ENCODE assay signal across 8 cellular contexts in the genomic region with DNA sequence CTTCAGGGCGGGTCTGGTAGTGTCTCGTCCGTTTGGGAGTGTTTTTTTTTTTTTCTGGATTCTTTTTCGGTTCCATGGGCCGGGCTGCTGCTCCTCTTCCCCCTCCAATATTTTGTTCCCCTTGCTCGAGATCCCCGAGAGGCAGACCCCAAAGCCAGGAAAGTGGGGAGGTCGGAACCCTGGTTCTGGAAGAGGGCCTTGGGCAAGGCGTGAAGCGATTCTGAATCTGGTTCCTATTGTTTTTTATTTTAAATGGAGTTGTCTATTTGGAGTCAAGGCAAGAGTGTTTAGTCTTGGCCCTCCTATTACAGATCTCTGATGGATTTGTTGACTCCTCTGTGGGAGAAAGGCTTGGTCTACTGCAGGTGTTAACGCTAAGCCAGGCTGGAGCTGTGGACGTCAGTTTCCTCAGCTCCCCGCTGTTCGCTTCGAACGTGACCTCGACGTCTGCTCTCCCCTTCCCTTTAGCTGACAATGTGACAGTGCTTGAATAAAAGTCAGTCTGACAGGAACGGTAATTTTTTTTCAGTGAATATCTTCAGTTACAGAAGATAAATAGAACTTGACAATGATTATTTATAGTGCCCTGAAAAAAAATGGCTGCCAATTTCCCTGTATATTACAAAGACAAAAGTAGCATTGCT. TPM values are rescaled to one million over a fixed set of nuclear protein-coding genes. Genes with fewer than 3 reads are reported as not detected.
DNase-seq lines count a peak whose midpoint lies in the region; ATAC-seq and TF ChIP-seq lines count a peak whose summit lies in the region.

No MANE protein-coding gene starts in this region.

- intact Hi-C loops in OCI-LY7 (cut with micrococcal nuclease; ENCODE audit: unreplicated experiment) = loop anchor here (2.0 to 5.0 kb wide), 3 partner anchors 50 to 225 kb away; a partner anchor contains a TSS
- intact Hi-C loops in ovary (cut with DNase I) = loop anchor here in 2 of 4 donors (5.0 to 10.0 kb wide), 2 partner anchors 115 to 222 kb away; no protein-coding TSS in a partner anchor
- intact Hi-C loops in aorta (cut with DNase I) = loop anchor here in 1 of 2 donors (5.0 kb wide), 1 partner anchor 70 kb away; a partner anchor contains a TSS

- H3K4me3 ChIP-seq in H7 (ENCODE audit: insufficient read depth, low read depth, low read length) (peak overlapping the region; percentile 87), OCI-LY7 (ENCODE audit: low read depth, low read length, poor library complexity, severe bottlenecking) (peak overlapping the region; percentile 93), ovary (peak overlapping the region; percentile 85), aorta (ENCODE audit: low read length in 2 of 2) (peak overlapping the region; percentile 56 to 65)

- H3K79me2 ChIP-seq in OCI-LY7 (ENCODE audit: insufficient read depth, low read depth, low read length) = peaks cover 28% of the 10 kb centered on the region; the same call in 1 of the 2 replicates

- H3K9me2 ChIP-seq in OCI-LY7 (ENCODE audit: insufficient read depth, low read length) = no peaks in the 10 kb centered on the region

- H3K9me3 ChIP-seq in OCI-LY7 (ENCODE audit: low read length) = no peaks in the 10 kb centered on the region
- H3K9me3 ChIP-seq in ovary = no peaks in the 10 kb centered on the region
- H3K9me3 ChIP-seq in aorta (ENCODE audit: control insufficient read depth, low read length) = no peaks in the 10 kb centered on the region

- 0 to 1% (median 0%) methylated on average over 19 of the region's 19 CpGs for WGBS in ovary, 3 donors
- 0% methylated on average over 19 of the region's 19 CpGs for WGBS in aorta, 2 donors

- no peaks in the 10 kb centered on the region for H3K36me3 ChIP-seq in H7 (replicated peaks; ENCODE audit: control insufficient read depth, insufficient read depth, low read length)
- H3K36me3 ChIP-seq in OCI-LY7 (ENCODE audit: insufficient read depth, low read length) = 0 out of 2 replicates have a peak, but pooled peaks cover under 1% of the 10 kb centered on the region
- H3K36me3 ChIP-seq in ovary = no peaks in the 10 kb centered on the region
- H3K36me3 ChIP-seq in aorta (ENCODE audit: control insufficient read depth in 1 of 2, insufficient read depth in 2 of 2, low read length in 1 of 2) = no peaks in the 10 kb centered on the region

- CTCF ChIA-PET in OCI-LY7 (lab: Charles Lee; ENCODE audit: unreplicated experiment) = no interaction called here

- TF ChIP-seq POLR2A in ovary (IDR thresholded peaks at IDR 0.05) = no peak

- TF ChIP-seq CTCF in OCI-LY7 (conservative IDR thresholded peaks at IDR 0.05; ENCODE audit: low read length) = no peak
- peak in 1 of 3 donors; percentile 4 for TF ChIP-seq CTCF in ovary (IDR thresholded peaks at IDR 0.05)

- H4K20me1 ChIP-seq in OCI-LY7 (ENCODE audit: insufficient read depth, low read length) = no peaks in the 10 kb centered on the region

- TF ChIP-seq EP300 in ovary (IDR thresholded peaks at IDR 0.05) = no peak

- TSS peak; percentile 96 for BruUV-seq in OCI-LY7 (replicated peaks; lab: Mats Ljungman, UMichigan)

- peak overlapping the region; percentile 98 for H3K4me2 ChIP-seq in OCI-LY7 (ENCODE audit: low read length)

- H3K4me1 ChIP-seq in OCI-LY7 (ENCODE audit: insufficient read depth, low read length, poor library complexity, severe bottlenecking) = peaks cover 11% of the 10 kb centered on the region
- H3K4me1 ChIP-seq in ovary (ENCODE audit: insufficient read depth) = peaks cover 6% of the 10 kb centered on the region
- no peaks in the 10 kb centered on the region for H3K4me1 ChIP-seq in aorta (ENCODE audit: control insufficient read depth in 1 of 2, insufficient read depth in 2 of 2, low read length in 2 of 2)

- H3K27me3 ChIP-seq in H7 (ENCODE audit: control insufficient read depth, insufficient read depth, low read length) = no peaks in the 10 kb centered on the region
- H3K27me3 ChIP-seq in ovary = no peaks in the 10 kb centered on the region
- H3K27me3 ChIP-seq in aorta (ENCODE audit: control insufficient read depth in 1 of 2, insufficient read depth in 2 of 2, low read length in 1 of 2) = no peaks in the 10 kb centered on the region

- POLR2A ChIA-PET in OCI-LY7 (lab: Charles Lee) = interaction anchor here (0.6 to 1.6 kb wide), 4 partner anchors 42 to 896 kb away, joined by 3 read pairs; a partner anchor contains a TSS

- peak overlapping the region; percentile 88 for H2AFZ ChIP-seq in OCI-LY7 (ENCODE audit: low read length)

- peak; percentile 1 for ATAC-seq in aorta (ENCODE audit: low FRiP score)
- ATAC-seq in HG03196 (IDR thresholded peaks at IDR 0.05; ENCODE audit: unreplicated experiment) = no peak

- H3K27ac ChIP-seq in OCI-LY7 (ENCODE audit: low read depth, low read length, poor library complexity, severe bottlenecking) (peak overlapping the region; percentile 81), ovary (peak overlapping the region; percentile 95 to 99), aorta (ENCODE audit: low read depth in 1 of 2, low read length in 2 of 2) (peak overlapping the region; percentile 92 to 98)

- DNase-seq in AG08396 (ENCODE audit: low spot score) (peak; percentile 29), H7 (peak; percentile 52), OCI-LY7 (ENCODE audit: low spot score) (peak; percentile 58), globus pallidus (ENCODE audit: low spot score) (peak; percentile 66), ovary (peak; percentile 41 to 59 (median 50)), aorta (no peak)
- peak; percentile 39 for DNase-seq in activated naive CD4-positive, alpha-beta T cell treated with Interleukin-2 at 50 U/mL for 16 hours

RNA-seq across cellular contexts. Expression of a gene that starts 0.7 kb away (rescaled TPM):
- 2.7 and 4.2 TPM in 2 replicates for total RNA-seq in H7 (2014; rRNA removed; shearing (Covaris generic))
- 3.6 and 13.5 TPM in 2 replicates for total RNA-seq in OCI-LY7 (2014; rRNA removed; shearing (Covaris generic))
- 6.6 and 9.4 TPM in 2 replicates for total RNA-seq in OCI-LY7 (2022)
- total RNA-seq in ovary = 10 to 100 TPM; 10.2 to 17.6 (median 13.5) TPM
- polyA plus RNA-seq in ovary = 1 to 10 TPM; 6.0 to 8.7 TPM
- 1 to 10 TPM; 6.7 to 7.3 TPM for total RNA-seq in aorta
- polyA plus RNA-seq in aorta = 1 to 10 TPM in 1 of 2 donors, under 1 TPM in 1; 0.75 to 2.5 TPM

RNA-seq across cellular contexts. Expression of a gene that starts 52.4 kb away (rescaled TPM):
- total RNA-seq in H7 (2014; rRNA removed; shearing (Covaris generic)) = 13.1 and 15.9 TPM in 2 replicates
- total RNA-seq in OCI-LY7 (2014; rRNA removed; shearing (Covaris generic)) = 34.1 and 45.8 TPM in 2 replicates
- total RNA-seq in OCI-LY7 (2022) = 55.0 and 73.4 TPM in 2 replicates
- total RNA-seq in ovary = 100 to 1,000 TPM in 3 of 7 donors, 10 to 100 TPM in 4; 27.1 to 150 (median 97.4) TPM
- 100 to 1,000 TPM in 1 of 2 donors, 10 to 100 TPM in 1; 65.1 to 104 TPM for polyA plus RNA-seq in ovary
- total RNA-seq in aorta = 100 to 1,000 TPM; 109 to 144 TPM
- 10 to 100 TPM in 1 of 2 donors, 1 to 10 TPM in 1; 7.6 to 50.7 TPM for polyA plus RNA-seq in aorta

Comparison
In these comparisons a context has a peak if more than half of its experiments do, and no peak if none do; other contexts are left out.
1. DNase-seq: peak in AG08396 (single experiment), H7 (single experiment), OCI-LY7 (single experiment), activated naive CD4-positive, alpha-beta T cell treated with Interleukin-2 at 50 U/mL for 16 hours (single experiment), globus pallidus (single experiment) and ovary (5 of 5); none in aorta (0 of 2).
2. Peak in every context shown above with its lines, with median percentiles within 50 percentile points of each other: H3K4me3 ChIP-seq and H3K27ac ChIP-seq.